Comparison of ENCODE assay signal across 1 cellular context in the genomic region with DNA sequence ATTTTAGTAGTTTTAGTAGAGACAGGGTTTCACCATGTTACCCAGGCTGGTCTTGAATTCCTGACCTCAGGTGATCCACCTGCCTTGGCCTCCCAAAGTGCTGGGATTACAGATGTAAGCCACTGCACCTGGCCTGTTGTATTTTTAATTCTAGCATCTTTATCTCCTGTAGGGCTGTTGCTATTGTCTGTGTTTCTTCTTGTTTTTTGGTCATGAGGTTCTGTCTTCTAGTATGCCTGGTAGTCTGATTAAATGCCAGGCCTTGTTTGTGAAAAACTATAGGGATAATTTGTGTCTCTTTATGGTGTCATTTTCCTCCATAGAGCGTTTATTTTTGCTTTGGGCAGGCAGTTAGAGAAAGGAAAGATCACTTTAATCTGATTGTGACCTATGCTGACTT.
TF ChIP-seq lines count a peak whose summit lies in the region.

No MANE protein-coding gene starts in this region.

TF ChIP-seq in SK-N-SH treated with all-trans-retinoic acid at 6 μM for 48 hours, 23 proteins besides CTCF, POLR2A, EP300 and RAD21 (continued from another document):
- TF ChIP-seq, protein P1, sequence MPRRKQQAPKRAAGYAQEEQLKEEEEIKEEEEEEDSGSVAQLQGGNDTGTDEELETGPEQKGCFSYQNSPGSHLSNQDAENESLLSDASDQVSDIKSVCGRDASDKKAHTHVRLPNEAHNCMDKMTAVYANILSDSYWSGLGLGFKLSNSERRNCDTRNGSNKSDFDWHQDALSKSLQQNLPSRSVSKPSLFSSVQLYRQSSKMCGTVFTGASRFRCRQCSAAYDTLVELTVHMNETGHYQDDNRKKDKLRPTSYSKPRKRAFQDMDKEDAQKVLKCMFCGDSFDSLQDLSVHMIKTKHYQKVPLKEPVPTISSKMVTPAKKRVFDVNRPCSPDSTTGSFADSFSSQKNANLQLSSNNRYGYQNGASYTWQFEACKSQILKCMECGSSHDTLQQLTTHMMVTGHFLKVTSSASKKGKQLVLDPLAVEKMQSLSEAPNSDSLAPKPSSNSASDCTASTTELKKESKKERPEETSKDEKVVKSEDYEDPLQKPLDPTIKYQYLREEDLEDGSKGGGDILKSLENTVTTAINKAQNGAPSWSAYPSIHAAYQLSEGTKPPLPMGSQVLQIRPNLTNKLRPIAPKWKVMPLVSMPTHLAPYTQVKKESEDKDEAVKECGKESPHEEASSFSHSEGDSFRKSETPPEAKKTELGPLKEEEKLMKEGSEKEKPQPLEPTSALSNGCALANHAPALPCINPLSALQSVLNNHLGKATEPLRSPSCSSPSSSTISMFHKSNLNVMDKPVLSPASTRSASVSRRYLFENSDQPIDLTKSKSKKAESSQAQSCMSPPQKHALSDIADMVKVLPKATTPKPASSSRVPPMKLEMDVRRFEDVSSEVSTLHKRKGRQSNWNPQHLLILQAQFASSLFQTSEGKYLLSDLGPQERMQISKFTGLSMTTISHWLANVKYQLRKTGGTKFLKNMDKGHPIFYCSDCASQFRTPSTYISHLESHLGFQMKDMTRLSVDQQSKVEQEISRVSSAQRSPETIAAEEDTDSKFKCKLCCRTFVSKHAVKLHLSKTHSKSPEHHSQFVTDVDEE (CRISPR knock-in tag; IDR thresholded peaks at IDR 0.05): no peak
- TF ChIP-seq PPARA (CRISPR knock-in tag; IDR thresholded peaks at IDR 0.05; ENCODE audit: borderline replicate concordance) (no peak), ZC3H10 (CRISPR knock-in tag; IDR thresholded peaks at IDR 0.05) (no peak), ZNF70 (CRISPR knock-in tag; IDR thresholded peaks at IDR 0.05) (no peak), ESRRG (CRISPR knock-in tag; IDR thresholded peaks at IDR 0.05) (no peak)
